ENCODE assay signal across 22 cellular contexts in genomic region chr10:23449677-23450220, GRCh38. TPM values are rescaled to one million over a fixed set of nuclear protein-coding genes. Genes with fewer than 3 reads are reported as not detected.
DNase-seq lines count a peak whose midpoint lies in the region; ATAC-seq and TF ChIP-seq lines count a peak whose summit lies in the region.
"Had no signal": no experiment of that assay in that cellular context is flagged by ENCODE, and none has a peak within 500 bp of the region (broad histone marks: within the 10 kb centered on the region; RNA-seq: fewer than 3 reads in every experiment).

No MANE protein-coding gene starts in this region.

- H3K9me3 ChIP-seq in A673 (ENCODE audit: low read depth, low read length, poor library complexity, severe bottlenecking) (no peaks in the 10 kb centered on the region), mesenchymal stem cell (ENCODE audit: control insufficient read depth, low read length) (no peaks in the 10 kb centered on the region), right atrium auricular region (no peaks in the 10 kb centered on the region), neural progenitor cell (ENCODE audit: low read depth) (no peaks in the 10 kb centered on the region)
- H3K9me3 ChIP-seq in CD4-positive, CD25-positive, alpha-beta regulatory T cell (ENCODE audit: control insufficient read depth in 2 of 2, low read length in 2 of 2) = no peaks in the 10 kb centered on the region
- H3K9me3 ChIP-seq: HAP-1, uterus had no signal

- H3K27ac ChIP-seq in A673 (ENCODE audit: low read depth, low read length, poor library complexity, severe bottlenecking) (peak overlapping the region; percentile 95), mesenchymal stem cell (ENCODE audit: low read length, poor library complexity, severe bottlenecking) (no peak overlapping the region), right atrium auricular region (no peak overlapping the region), neural progenitor cell (no peak overlapping the region)
- no peak overlapping the region for H3K27ac ChIP-seq in CD4-positive, CD25-positive, alpha-beta regulatory T cell (ENCODE audit: insufficient read depth, low read length, poor library complexity, severe bottlenecking)
- H3K27ac ChIP-seq: foreskin keratinocyte, uterus, VCaP had no signal

- no peak overlapping the region for H2BK120ac ChIP-seq in mesenchymal stem cell (ENCODE audit: low read depth, low read length)

- H3K14ac ChIP-seq in mesenchymal stem cell (ENCODE audit: low read length in 2 of 2) = no peak overlapping the region

- no peak overlapping the region for H3K4me2 ChIP-seq in mesenchymal stem cell (ENCODE audit: low read length, poor library complexity, severe bottlenecking)
- no peak overlapping the region for H3K4me2 ChIP-seq in neural progenitor cell

- H3K27ac Mint-ChIP-seq in CD4-positive, CD25-positive, alpha-beta regulatory T cell = peak overlapping the region in 2 of 3 donors; percentile 87 to 91
- peak overlapping the region; percentile 93 for H3K27ac Mint-ChIP-seq in activated B cell treated with CpG ODN at 0.5 μM for 24 hours
- no peak overlapping the region for H3K27ac Mint-ChIP-seq in neural progenitor cell
- H3K27ac Mint-ChIP-seq: brain had no signal

- H3F3A ChIP-seq in neural progenitor cell (ENCODE audit: low read depth) = no peaks in the 10 kb centered on the region

- peak overlapping the region in 1 of 2 experiments; percentile 52 for H2BK12ac ChIP-seq in mesenchymal stem cell (ENCODE audit: low read length in 2 of 2)

- H2AFZ ChIP-seq in mesenchymal stem cell (ENCODE audit: low read depth, low read length) (no peak overlapping the region), neural progenitor cell (replicated peaks) (no peak overlapping the region)

- H3K18ac ChIP-seq in mesenchymal stem cell (ENCODE audit: low read depth in 1 of 2, low read length in 2 of 2) = no peak overlapping the region

- POLR2A ChIA-PET in A673 (lab: Charles Lee; ENCODE audit: low non-redundant PET) = no interaction called here
- POLR2A ChIA-PET in activated B cell treated with CpG ODN at 0.5 μM for 24 hours (lab: Charles Lee) = interaction anchor here (1.1 to 8.6 kb wide), 3 partner anchors 8 to 1110 kb away, joined by 3 to 137 read pairs (median 6); partner anchors contain the start of gene OTUD1

- H2AK5ac ChIP-seq in mesenchymal stem cell (ENCODE audit: low read length, severe bottlenecking) = no peak overlapping the region

- H3K4me3 Mint-ChIP-seq in CD4-positive, CD25-positive, alpha-beta regulatory T cell = no peak overlapping the region
- H3K4me3 Mint-ChIP-seq in activated B cell treated with CpG ODN at 0.5 μM for 24 hours (peak overlapping the region; percentile 24), neural progenitor cell (no peak overlapping the region)
- H3K4me3 Mint-ChIP-seq: activated CD8-positive, alpha-beta memory T cell treated with anti-CD3 and anti-CD28 coated beads, Interleukin-2, amount 10 ng/mL, durations not matched to agents 7 days and 5 days; brain had no signal

- no peaks in the 10 kb centered on the region for H4K20me1 ChIP-seq in neural progenitor cell (ENCODE audit: low read depth)

- 95% methylated on average over 5 of the region's 7 CpGs for WGBS in mesenchymal stem cell

- TF ChIP-seq CTCF in A673 (conservative IDR thresholded peaks at IDR 0.05; ENCODE audit: low read depth, low read length) (no peak), activated B cell treated with CpG ODN at 0.5 μM for 24 hours (IDR thresholded peaks at IDR 0.05) (no peak), right atrium auricular region (IDR thresholded peaks at IDR 0.05) (no peak), neural progenitor cell (IDR thresholded peaks at IDR 0.05) (no peak)

- no TSS peak for BruUV-seq in A673 (replicated peaks; lab: Mats Ljungman, UMichigan)

- ATAC-seq in CD4-positive, CD25-positive, alpha-beta regulatory T cell (ENCODE audit: low read depth in 2 of 2) = no peak
- ATAC-seq in activated B cell treated with CpG ODN at 0.5 μM for 24 hours (ENCODE audit: low read depth) (peak; percentile 35), HG03565 (IDR thresholded peaks at IDR 0.05; ENCODE audit: unreplicated experiment) (no peak)
- ATAC-seq: foreskin keratinocyte had no signal

- no peaks in the 10 kb centered on the region for H3K27me3 Mint-ChIP-seq in CD4-positive, CD25-positive, alpha-beta regulatory T cell
- H3K27me3 Mint-ChIP-seq in activated B cell treated with CpG ODN at 0.5 μM for 24 hours (no peaks in the 10 kb centered on the region), neural progenitor cell (ENCODE audit: insufficient read depth, low read depth) (peaks cover 2% of the 10 kb centered on the region)
- H3K27me3 Mint-ChIP-seq: activated CD8-positive, alpha-beta memory T cell treated with anti-CD3 and anti-CD28 coated beads, Interleukin-2, amount 10 ng/mL, durations not matched to agents 7 days and 5 days; activated naive CD8-positive, alpha-beta T cell; brain had no signal

- peaks cover 0 to 2% (median 0%) of the 10 kb centered on the region in 7 donors for H3K9me3 Mint-ChIP-seq in CD4-positive, CD25-positive, alpha-beta regulatory T cell
- H3K9me3 Mint-ChIP-seq in activated B cell treated with CpG ODN at 0.5 μM for 24 hours = no peaks in the 10 kb centered on the region
- no peaks in the 10 kb centered on the region for H3K9me3 Mint-ChIP-seq in neural progenitor cell
- H3K9me3 Mint-ChIP-seq: brain had no signal

- intact Hi-C loops in A673 (cut with micrococcal nuclease; ENCODE audit: unreplicated experiment) = loop anchor here (1.0 to 10.0 kb wide), 4 partner anchors 73 to 1065 kb away; no protein-coding TSS in a partner anchor
- intact Hi-C loops in activated B cell treated with CpG ODN at 0.5 μM for 24 hours (cut with micrococcal nuclease) = loop anchor here (1.0 to 10.0 kb wide), 5 partner anchors 8 to 1012 kb away; partner anchors contain the start of gene MSRB2

- H3K36me3 ChIP-seq in A673 (ENCODE audit: insufficient read depth, low read length, poor library complexity, severe bottlenecking) (peaks cover 9% of the 10 kb centered on the region), mesenchymal stem cell (ENCODE audit: control insufficient read depth in 1 of 2, insufficient read depth in 2 of 2, low read depth in 1 of 2, low read length in 2 of 2) (peaks cover 0 to 5% of the 10 kb centered on the region in 2 experiments), right atrium auricular region (peaks cover 2% of the 10 kb centered on the region), neural progenitor cell (no peaks in the 10 kb centered on the region)
- no peaks in the 10 kb centered on the region for H3K36me3 ChIP-seq in CD4-positive, CD25-positive, alpha-beta regulatory T cell (ENCODE audit: control insufficient read depth, insufficient read depth, low read length)
- H3K36me3 ChIP-seq: HAP-1, uterus had no signal

- DNase-seq in A673 (ENCODE audit: low spot score) (no peak), activated B cell treated with CpG ODN at 0.5 μM for 24 hours (no peak), mesenchymal stem cell (no peak), ecto neural progenitor cell (ENCODE audit: low spot score) (no peak), right atrium auricular region (ENCODE audit: low spot score) (no peak), neural progenitor cell (ENCODE audit: low spot score) (no peak)
- DNase-seq in CD4-positive, CD25-positive, alpha-beta regulatory T cell = no peak
- DNase-seq: activated CD8-positive, alpha-beta memory T cell treated with anti-CD3 and anti-CD28 coated beads, Interleukin-2, amount 10 ng/mL, durations not matched to agents 7 days and 5 days; Calu3; cortex of kidney; foreskin keratinocyte; IMR-90; kidney glomerular epithelial cell; NCI-H2029 treated with DMSO at 0.1 percent for 48 hours; NCI-H510A; stimulated activated CD4-positive, alpha-beta T cell treated with anti-CD3 and anti-CD28 coated beads, Interleukin-15, amount 100 ng/mL, for 24 hours; uterus had no signal

- no peak overlapping the region for H2BK15ac ChIP-seq in mesenchymal stem cell (ENCODE audit: low read depth, poor library complexity, severe bottlenecking)

- H3K4me1 Mint-ChIP-seq in CD4-positive, CD25-positive, alpha-beta regulatory T cell = peaks cover 26 to 48% (median 39%) of the 10 kb centered on the region in 4 donors
- H3K4me1 Mint-ChIP-seq in activated B cell treated with CpG ODN at 0.5 μM for 24 hours (peaks cover 74% of the 10 kb centered on the region), neural progenitor cell (peaks cover 4% of the 10 kb centered on the region)

- peaks cover 11% of the 10 kb centered on the region for H3K36me3 Mint-ChIP-seq in CD4-positive, CD25-positive, alpha-beta regulatory T cell
- H3K36me3 Mint-ChIP-seq in activated B cell treated with CpG ODN at 0.5 μM for 24 hours (ENCODE audit: low read depth) (peaks cover 16% of the 10 kb centered on the region), neural progenitor cell (peaks cover 3% of the 10 kb centered on the region)

- no peak overlapping the region for H3K4ac ChIP-seq in mesenchymal stem cell (ENCODE audit: low read depth in 1 of 2, low read length in 2 of 2)

- no peaks in the 10 kb centered on the region for H3K27me3 ChIP-seq in A673 (replicated peaks; ENCODE audit: insufficient read depth, low read depth, low read length, poor library complexity)
- H3K27me3 ChIP-seq in CD4-positive, CD25-positive, alpha-beta regulatory T cell (ENCODE audit: control insufficient read depth, insufficient read depth, low read length) = no peaks in the 10 kb centered on the region
- no peaks in the 10 kb centered on the region for H3K27me3 ChIP-seq in mesenchymal stem cell (ENCODE audit: control insufficient read depth in 1 of 2, insufficient read depth in 1 of 2, low read length in 2 of 2)
- H3K27me3 ChIP-seq in right atrium auricular region = no peaks in the 10 kb centered on the region
- H3K27me3 ChIP-seq in neural progenitor cell = no peaks in the 10 kb centered on the region
- H3K27me3 ChIP-seq: foreskin keratinocyte, uterus had no signal

- H4K91ac ChIP-seq in mesenchymal stem cell (ENCODE audit: low read length) = peak overlapping the region; percentile 20

- H4K8ac ChIP-seq in mesenchymal stem cell (ENCODE audit: low read length) = peak overlapping the region; percentile 40

- no peaks in the 10 kb centered on the region for H3K79me1 ChIP-seq in mesenchymal stem cell (replicated peaks; ENCODE audit: low read length, poor library complexity, severe bottlenecking)

- H3K23ac ChIP-seq in mesenchymal stem cell (ENCODE audit: low read length in 2 of 2) = no peak overlapping the region

- CTCF ChIA-PET in A673 (lab: Charles Lee) = no interaction called here
- CTCF ChIA-PET in activated B cell treated with CpG ODN at 0.5 μM for 24 hours (lab: Charles Lee) = interaction anchor here (0.9 to 1.3 kb wide), 2 partner anchors 9 to 72 kb away, joined by 3 read pairs; no protein-coding TSS in a partner anchor

- H3K4me1 ChIP-seq in A673 (ENCODE audit: insufficient read depth, low read length, poor library complexity, severe bottlenecking) = peaks cover 32% of the 10 kb centered on the region
- H3K4me1 ChIP-seq in CD4-positive, CD25-positive, alpha-beta regulatory T cell (ENCODE audit: control insufficient read depth, insufficient read depth, low read length, poor library complexity, severe bottlenecking) = peaks cover 10% of the 10 kb centered on the region
- H3K4me1 ChIP-seq in mesenchymal stem cell (ENCODE audit: control insufficient read depth, insufficient read depth, low read depth, low read length) = no peaks in the 10 kb centered on the region
- peaks cover 0 to 23% of the 10 kb centered on the region in 2 donors for H3K4me1 ChIP-seq in right atrium auricular region
- H3K4me1 ChIP-seq in neural progenitor cell = no peaks in the 10 kb centered on the region
- H3K4me1 ChIP-seq: foreskin keratinocyte, HAP-1, uterus had no signal

- H3K9ac ChIP-seq in mesenchymal stem cell (ENCODE audit: low read length) = no peak overlapping the region
- no peak overlapping the region for H3K9ac ChIP-seq in neural progenitor cell

- no peak overlapping the region for H3K4me3 ChIP-seq in A673 (ENCODE audit: low read depth, low read length, poor library complexity, severe bottlenecking)
- no peak overlapping the region for H3K4me3 ChIP-seq in CD4-positive, CD25-positive, alpha-beta regulatory T cell (ENCODE audit: low read depth, low read length)
- H3K4me3 ChIP-seq in mesenchymal stem cell (ENCODE audit: insufficient read depth in 1 of 2, low read depth in 1 of 2, low read length in 2 of 2) = no peak overlapping the region
- no peak overlapping the region for H3K4me3 ChIP-seq in right atrium auricular region
- H3K4me3 ChIP-seq in neural progenitor cell = no peak overlapping the region
- H3K4me3 ChIP-seq: HAP-1, uterus had no signal

- H2BK5ac ChIP-seq in mesenchymal stem cell (ENCODE audit: low read depth, low read length, poor library complexity, severe bottlenecking) = no peak overlapping the region

- no peaks in the 10 kb centered on the region for H3K79me2 ChIP-seq in neural progenitor cell (ENCODE audit: low read depth)

RNA-seq across cellular contexts. Expression of gene OTUD1, which starts 10.9 kb away (rescaled TPM):
- total RNA-seq in A673 (2021) (22.5 and 23.9 TPM in 2 replicates), activated B cell treated with CpG ODN at 0.5 μM for 24 hours (18.7 and 21.0 TPM in 2 replicates), right atrium auricular region (10 to 100 TPM in 1 of 2 donors, 1 to 10 TPM in 1; 9.1 to 27.1 TPM), neural progenitor cell (ENCODE audit: low replicate concordance) (5.4 and 7.9 TPM in 2 replicates)
- 86.8 TPM for total RNA-seq in CD4-positive, CD25-positive, alpha-beta regulatory T cell
- polyA plus RNA-seq in CD4-positive, CD25-positive, alpha-beta regulatory T cell = 10 to 100 TPM in 2 of 4 donors, 1 to 10 TPM in 2; 7.9 to 19.7 (median 12.5) TPM
- 4.2 TPM for polyA plus RNA-seq in mesenchymal stem cell (2013, experiment 1 of 2)
- 4.4 TPM for polyA plus RNA-seq in mesenchymal stem cell (2013, experiment 2 of 2)
